In the genomic region with DNA sequence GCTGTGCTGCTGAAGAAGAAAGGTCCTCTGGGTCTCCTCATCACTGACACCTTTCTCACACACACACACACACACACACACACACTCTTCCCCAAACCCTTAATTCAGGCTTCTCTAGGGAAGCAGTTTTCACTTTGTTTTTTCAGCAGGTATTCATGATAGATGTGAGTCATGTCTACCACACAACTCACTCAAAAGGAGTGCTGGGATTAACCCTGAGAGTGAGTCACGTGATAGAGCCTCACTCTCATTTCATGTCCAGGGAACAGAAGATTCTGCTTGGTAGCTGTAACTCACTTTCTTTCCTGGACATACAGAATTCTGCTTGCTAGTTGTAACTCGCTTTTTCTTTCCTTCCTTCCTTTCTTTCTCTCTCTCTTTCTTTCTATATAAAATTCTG, we compare ENCODE assay signal across 1 cellular context.
TF ChIP-seq lines count a peak whose summit lies in the region.

No MANE protein-coding gene starts in this region.

TF ChIP-seq in HepG2, 621 proteins besides CTCF, POLR2A, EP300 and RAD21 (continued from another document):
- TF ChIP-seq, protein P1, sequence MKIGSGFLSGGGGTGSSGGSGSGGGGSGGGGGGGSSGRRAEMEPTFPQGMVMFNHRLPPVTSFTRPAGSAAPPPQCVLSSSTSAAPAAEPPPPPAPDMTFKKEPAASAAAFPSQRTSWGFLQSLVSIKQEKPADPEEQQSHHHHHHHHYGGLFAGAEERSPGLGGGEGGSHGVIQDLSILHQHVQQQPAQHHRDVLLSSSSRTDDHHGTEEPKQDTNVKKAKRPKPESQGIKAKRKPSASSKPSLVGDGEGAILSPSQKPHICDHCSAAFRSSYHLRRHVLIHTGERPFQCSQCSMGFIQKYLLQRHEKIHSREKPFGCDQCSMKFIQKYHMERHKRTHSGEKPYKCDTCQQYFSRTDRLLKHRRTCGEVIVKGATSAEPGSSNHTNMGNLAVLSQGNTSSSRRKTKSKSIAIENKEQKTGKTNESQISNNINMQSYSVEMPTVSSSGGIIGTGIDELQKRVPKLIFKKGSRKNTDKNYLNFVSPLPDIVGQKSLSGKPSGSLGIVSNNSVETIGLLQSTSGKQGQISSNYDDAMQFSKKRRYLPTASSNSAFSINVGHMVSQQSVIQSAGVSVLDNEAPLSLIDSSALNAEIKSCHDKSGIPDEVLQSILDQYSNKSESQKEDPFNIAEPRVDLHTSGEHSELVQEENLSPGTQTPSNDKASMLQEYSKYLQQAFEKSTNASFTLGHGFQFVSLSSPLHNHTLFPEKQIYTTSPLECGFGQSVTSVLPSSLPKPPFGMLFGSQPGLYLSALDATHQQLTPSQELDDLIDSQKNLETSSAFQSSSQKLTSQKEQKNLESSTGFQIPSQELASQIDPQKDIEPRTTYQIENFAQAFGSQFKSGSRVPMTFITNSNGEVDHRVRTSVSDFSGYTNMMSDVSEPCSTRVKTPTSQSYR (CRISPR knock-in tag; IDR thresholded peaks at IDR 0.05; ENCODE audit: borderline replicate concordance), result no peak
